ENCODE assay signal across 31 cellular contexts in genomic region chr5:154734670-154735248, GRCh38.
"Had no signal": no experiment of that assay in that cellular context is flagged by ENCODE, and none has a peak within 500 bp of the region (broad histone marks: within the 10 kb centered on the region; RNA-seq: fewer than 3 reads in every experiment).

No MANE protein-coding gene starts in this region.

- H3K27ac ChIP-seq: breast epithelium, esophagus muscularis mucosa, foreskin keratinocyte, parathyroid adenoma, psoas muscle, sigmoid colon, vagina, VCaP had no signal

- H2AFZ ChIP-seq: parathyroid adenoma had no signal

- ATAC-seq: activated CD4-positive, CD25-positive, alpha-beta regulatory T cell treated with anti-CD3 and anti-CD28 coated beads, Interleukin-2, amount 50 U/mL, for 24 hours; activated naive CD8-positive, alpha-beta T cell treated with anti-CD3 and anti-CD28 coated beads, Interleukin-2, amount 50 U/mL, for 24 hours; foreskin keratinocyte; heart left ventricle; left colon; naive thymus-derived CD8-positive, alpha-beta T cell; psoas muscle; stimulated activated memory B cell treated with anti-CD40 and anti-IgM and Interleukin-4, amounts not matched to agents 10 μg/mL and 1 μg/mL and 100 μg/mL, for 72 hours; stimulated activated naive CD8-positive, alpha-beta T cell treated with anti-CD3 and anti-CD28 coated beads, Interleukin-15, amount 100 ng/mL, for 72 hours had no signal

- H3K9ac ChIP-seq: parathyroid adenoma had no signal

- H3K9me3 ChIP-seq: breast epithelium, esophagus muscularis mucosa, psoas muscle, sigmoid colon, vagina had no signal

- H3K27me3 ChIP-seq: breast epithelium, esophagus muscularis mucosa, foreskin keratinocyte, heart left ventricle, sigmoid colon, vagina had no signal

- H3K79me2 ChIP-seq: parathyroid adenoma had no signal

- H3K4me3 ChIP-seq: breast epithelium, esophagus muscularis mucosa, heart left ventricle, psoas muscle, sigmoid colon, vagina had no signal

- H3K4me1 ChIP-seq: breast epithelium, esophagus muscularis mucosa, foreskin keratinocyte, parathyroid adenoma, psoas muscle, sigmoid colon, vagina had no signal

- H3K36me3 ChIP-seq: breast epithelium, esophagus muscularis mucosa, heart left ventricle, sigmoid colon, vagina had no signal

- DNase-seq: activated CD4-positive, alpha-beta T cell treated with anti-CD3 and anti-CD28 coated beads for 48 hours; activated CD4-positive, alpha-beta T cell treated with anti-CD3 and anti-CD28 coated beads, Interleukin-2, amount 50 U/mL, for 48 hours; activated CD8-positive, alpha-beta memory T cell treated with anti-CD3 and anti-CD28 coated beads for 24 hours; activated naive CD8-positive, alpha-beta T cell treated with anti-CD3 and anti-CD28 coated beads, Interleukin-2, amount 50 U/mL, for 24 hours; activated T-cell treated with anti-CD3 and anti-CD28 coated beads, Interleukin-2, amount 50 U/mL, for 1 hour; amygdala; central memory CD4-positive, alpha-beta T cell; dermis blood vessel endothelial cell; effector CD4-positive, alpha-beta T cell; foreskin keratinocyte; heart left ventricle; hypothalamus; immature natural killer cell; kidney; left colon; naive thymus-derived CD8-positive, alpha-beta T cell; occipital lobe; psoas muscle; sigmoid colon; small intestine; stimulated activated CD4-positive, alpha-beta T cell treated with anti-CD3 and anti-CD28 coated beads, Interleukin-4, amount 100 ng/mL, for 4 hours; stimulated activated CD8-positive, alpha-beta memory T cell treated with anti-CD3 and anti-CD28 coated beads, Interleukin-4, amount 100 ng/mL, for 48 hours; stimulated activated naive CD8-positive, alpha-beta T cell treated with anti-CD3 and anti-CD28 coated beads, Interleukin-15, amount 100 ng/mL, for 72 hours; substantia nigra had no signal
